In the genomic region with DNA sequence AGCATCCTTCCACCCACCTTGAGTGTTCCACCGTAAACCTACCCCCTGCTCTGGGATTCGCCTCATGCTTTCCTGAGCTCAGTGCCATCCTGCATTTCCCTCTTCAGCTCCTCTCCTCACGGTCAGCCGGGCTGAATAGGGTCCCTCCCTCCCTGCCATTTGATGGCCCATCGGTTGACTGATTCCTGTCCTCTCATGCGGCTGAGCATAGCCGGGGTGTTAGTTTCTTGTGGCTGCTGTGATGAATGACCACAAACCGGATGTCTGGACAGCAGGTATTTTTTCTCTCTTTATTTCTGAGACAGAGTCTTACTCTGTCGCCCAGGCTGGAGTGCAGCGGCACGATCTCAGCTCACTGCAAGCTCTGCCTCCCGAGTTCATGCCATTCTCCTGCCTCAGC, we compare ENCODE assay signal across 22 cellular contexts. TPM values are rescaled to one million over a fixed set of nuclear protein-coding genes. Genes with fewer than 3 reads are reported as not detected.
"Had no signal": no experiment of that assay in that cellular context is flagged by ENCODE, and none has a peak within 500 bp of the region (broad histone marks: within the 10 kb centered on the region; RNA-seq: fewer than 3 reads in every experiment).

No MANE protein-coding gene starts in this region.

- H3K9me3 Mint-ChIP-seq: dendritic cell treated with granulocyte-macrophage colony-stimulating factor and Interleukin-4, amounts not matched to agents 40 ng/mL and 50 ng/mL, for 4 days; effector memory CD8-positive, alpha-beta T cell; natural killer cell; T-helper 2 cell treated with Interferon-gamma antibody and Interleukin-4, amounts not matched to agents 5 μg/mL and 100 μg/mL, for 36 hours had no signal

- H3K27ac Mint-ChIP-seq: activated naive CD8-positive, alpha-beta T cell; brain; dendritic cell treated with granulocyte-macrophage colony-stimulating factor and Interleukin-4, amounts not matched to agents 40 ng/mL and 50 ng/mL, for 4 days; effector memory CD8-positive, alpha-beta T cell; natural killer cell; progenitor cell of endocrine pancreas; T-helper 2 cell treated with Interferon-gamma antibody and Interleukin-4, amounts not matched to agents 5 μg/mL and 100 μg/mL, for 36 hours had no signal

- DNase-seq: activated CD4-positive, alpha-beta T cell treated with anti-CD3 and anti-CD28 coated beads, Interleukin-2, amount 50 U/mL, for 4 hours; activated CD4-positive, CD25-positive, alpha-beta regulatory T cell treated with anti-CD3 and anti-CD28 coated beads, Interleukin-2, amount 50 U/mL, for 72 hours; activated T-cell treated with anti-CD3 and anti-CD28 coated beads, Interleukin-2, amount 50 U/mL, for 1 hour; amygdala; cerebellar nuclear complex; effector memory CD8-positive, alpha-beta T cell; hippocampal formation; left cardiac atrium; mucosa of descending colon; natural killer cell; nucleus accumbens; stimulated activated CD4-positive, alpha-beta T cell treated with anti-CD3 and anti-CD28 coated beads, Interleukin-2, amount 100 ng/mL, for 24 hours; stimulated activated naive CD4-positive, alpha-beta T cell; substantia nigra; trophoblast cell had no signal

- ATAC-seq: effector memory CD8-positive, alpha-beta T cell; gastroesophageal sphincter; left cardiac atrium; mucosa of descending colon; natural killer cell; sciatic nerve had no signal

- H3K36me3 Mint-ChIP-seq: activated naive CD8-positive, alpha-beta T cell; brain; natural killer cell had no signal

- H3K27me3 Mint-ChIP-seq: activated naive CD8-positive, alpha-beta T cell had no signal

- H3K4me3 Mint-ChIP-seq: activated naive CD8-positive, alpha-beta T cell; brain; dendritic cell treated with granulocyte-macrophage colony-stimulating factor and Interleukin-4, amounts not matched to agents 40 ng/mL and 50 ng/mL, for 4 days; effector memory CD8-positive, alpha-beta T cell; natural killer cell; T-helper 2 cell treated with Interferon-gamma antibody and Interleukin-4, amounts not matched to agents 5 μg/mL and 100 μg/mL, for 36 hours had no signal

RNA-seq across cellular contexts. Expression of a gene that starts 44.1 kb away (rescaled TPM):
- total RNA-seq: natural killer cell had no signal
